Comparison of ENCODE assay signal across 16 cellular contexts in the genomic region with DNA sequence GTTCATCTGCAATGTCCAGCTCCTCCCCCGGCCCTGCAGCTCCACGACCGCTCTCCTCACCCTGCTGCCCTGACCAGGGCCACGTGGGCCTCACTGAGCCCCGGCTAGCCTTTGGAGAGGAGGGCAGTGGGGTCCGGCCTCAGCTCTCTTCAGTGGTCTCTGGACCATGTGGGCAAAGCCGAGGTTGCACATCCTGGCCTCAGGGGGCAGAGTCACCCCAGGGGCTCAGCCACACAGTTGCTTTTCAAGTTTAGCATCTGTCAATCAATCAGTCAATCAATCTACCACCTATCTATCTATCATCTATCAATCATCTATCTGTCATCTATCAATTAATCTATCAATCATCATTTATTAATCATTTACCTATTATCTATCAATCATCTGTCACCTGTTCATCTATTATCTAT. TPM values are rescaled to one million over a fixed set of nuclear protein-coding genes. Genes with fewer than 3 reads are reported as not detected.
A peak's percentile ranks its signal among the peaks of the same experiment; 100 is the strongest.
DNase-seq lines count a peak whose midpoint lies in the region; ATAC-seq and TF ChIP-seq lines count a peak whose summit lies in the region.
"Had no signal": no experiment of that assay in that cellular context is flagged by ENCODE, and none has a peak within 500 bp of the region (broad histone marks: within the 10 kb centered on the region; RNA-seq: fewer than 3 reads in every experiment).

No MANE protein-coding gene starts in this region.

- 0 out of 2 replicates have a peak, but pooled peaks cover 5% of the 10 kb centered on the region for H3F3A ChIP-seq in GM23338 (replicated peaks; ENCODE audit: low read depth)

- no peaks in the 10 kb centered on the region for H4K20me1 ChIP-seq in GM23338 (replicated peaks; ENCODE audit: insufficient read depth)

- H3K4me1 Mint-ChIP-seq in GM23338 (peaks cover 19% of the 10 kb centered on the region), nephron progenitor cell (peaks cover 12% of the 10 kb centered on the region)

- H3K4me3 ChIP-seq in BE2C (ENCODE audit: low read depth, low read length), result no peak overlapping the region
- no peak overlapping the region for H3K4me3 ChIP-seq in GM23338
- no peak overlapping the region for H3K4me3 ChIP-seq in choroid plexus epithelial cell (ENCODE audit: low read depth, low read length)
- H3K4me3 ChIP-seq in MG63, result no peak overlapping the region
- H3K4me3 ChIP-seq: heart left ventricle had no signal

- no peaks in the 10 kb centered on the region; the same call in 1 of the 2 replicates for H3K27me3 ChIP-seq in BE2C
- 0 out of 2 replicates have a peak, but pooled peaks cover 6% of the 10 kb centered on the region for H3K27me3 ChIP-seq in GM23338 (ENCODE audit: insufficient read depth)
- no peaks in the 10 kb centered on the region for H3K27me3 ChIP-seq in MG63

- TF ChIP-seq CTCF in BE2C (IDR thresholded peaks at IDR 0.05; ENCODE audit: low read depth, low read length) (peak; percentile 30), GM23338 (conservative IDR thresholded peaks at IDR 0.05; ENCODE audit: low read depth in 2 of 2) (0 out of 4 replicates have a peak, but pooled peaks have one; percentile 8 to 30), choroid plexus epithelial cell (conservative IDR thresholded peaks at IDR 0.05; ENCODE audit: low read depth, low read length) (peak; percentile 12), nephron progenitor cell (IDR thresholded peaks at IDR 0.05) (no peak)

- no peak overlapping the region for H2AFZ ChIP-seq in GM23338

- H3K4me3 Mint-ChIP-seq in GM23338 (no peak overlapping the region; the same call in 2 of the 3 replicates), nephron progenitor cell (no peak overlapping the region)
- H3K4me3 Mint-ChIP-seq: activated T-helper 1 cell treated with anti-CD3 and anti-CD28 coated beads, Interleukin-12 subunit alpha, Interleukin-12 subunit beta, Interleukin-2, Interleukin-4 antibody, amounts not matched to agents 30 ng/mL and 10 ng/mL and 1 ng/mL, durations not matched to agents 14 hours and 24 hours and 36 hours; stimulated activated naive CD8-positive, alpha-beta T cell treated with anti-CD3 and anti-CD28 coated beads, Interleukin-15, Interleukin-2, amounts not matched to agents 100 ng/mL and 50 ng/mL, for 24 hours had no signal

- DNase-seq in BE2C (peak; percentile 15), GM23338 (ENCODE audit: low spot score) (peak; percentile 28), choroid plexus epithelial cell (ENCODE audit: low read depth) (no peak), nephron progenitor cell (peak; percentile 23), NCI-H2081 treated with DMSO at 0.1 percent for 48 hours (lab: John Stamatoyannopoulos, UW) (no peak), sciatic nerve (ENCODE audit: low spot score) (no peak), MG63 (no peak), NCI-H2227 treated with DMSO at 0.1 percent for 48 hours (lab: John Stamatoyannopoulos, UW) (no peak)
- DNase-seq: activated CD4-positive, alpha-beta T cell treated with anti-CD3 and anti-CD28 coated beads, Interleukin-2, amount 50 U/mL, for 48 hours; NCI-H1694; NCI-H510A treated with DMSO at 0.1 percent for 48 hours; PC-3 had no signal

- intact Hi-C loops in sciatic nerve (cut with DNase I), result no loop called here

- H3K4me2 ChIP-seq in GM23338, result no peak overlapping the region

- H3K27me3 Mint-ChIP-seq in GM23338 (ENCODE audit: insufficient read depth, low read depth, poor library complexity), result peaks cover 35% of the 10 kb centered on the region
- peaks cover 87% of the 10 kb centered on the region for H3K27me3 Mint-ChIP-seq in nephron progenitor cell (ENCODE audit: low read depth, poor library complexity)

- H3K4me1 ChIP-seq in BE2C (peaks cover 8% of the 10 kb centered on the region), GM23338 (ENCODE audit: insufficient read depth) (peaks cover 7% of the 10 kb centered on the region; the same call in 1 of the 2 replicates)

- no peak overlapping the region for H3K27ac ChIP-seq in GM23338 (ENCODE audit: low read depth)
- H3K27ac ChIP-seq: parathyroid adenoma had no signal

- H3K9me3 Mint-ChIP-seq in GM23338 (no peaks in the 10 kb centered on the region), nephron progenitor cell (no peaks in the 10 kb centered on the region)
- H3K9me3 Mint-ChIP-seq: activated T-helper 1 cell treated with anti-CD3 and anti-CD28 coated beads, Interleukin-12 subunit alpha, Interleukin-12 subunit beta, Interleukin-2, Interleukin-4 antibody, amounts not matched to agents 30 ng/mL and 10 ng/mL and 1 ng/mL, durations not matched to agents 14 hours and 24 hours and 36 hours; stimulated activated naive CD8-positive, alpha-beta T cell treated with anti-CD3 and anti-CD28 coated beads, Interleukin-15, Interleukin-2, amounts not matched to agents 100 ng/mL and 50 ng/mL, for 24 hours had no signal

- H3K36me3 ChIP-seq in BE2C (no peaks in the 10 kb centered on the region), GM23338 (ENCODE audit: insufficient read depth) (no peaks in the 10 kb centered on the region), MG63 (no peaks in the 10 kb centered on the region)
- H3K36me3 ChIP-seq: heart left ventricle had no signal

- H3K9me2 ChIP-seq in GM23338 (ENCODE audit: insufficient read depth), result no peaks in the 10 kb centered on the region

- H3K9me3 ChIP-seq in BE2C (no peaks in the 10 kb centered on the region), MG63 (no peaks in the 10 kb centered on the region)
- H3K9me3 ChIP-seq: heart left ventricle had no signal

- no peak for ATAC-seq in GM23338
- no peak for ATAC-seq in sciatic nerve
- ATAC-seq: PC-3 had no signal

- H3K27ac Mint-ChIP-seq in GM23338, result no peak overlapping the region
- H3K27ac Mint-ChIP-seq in nephron progenitor cell, result no peak overlapping the region
- H3K27ac Mint-ChIP-seq: activated T-helper 1 cell treated with anti-CD3 and anti-CD28 coated beads, Interleukin-12 subunit alpha, Interleukin-12 subunit beta, Interleukin-2, Interleukin-4 antibody, amounts not matched to agents 30 ng/mL and 10 ng/mL and 1 ng/mL, durations not matched to agents 14 hours and 24 hours and 36 hours; stimulated activated naive CD8-positive, alpha-beta T cell treated with anti-CD3 and anti-CD28 coated beads, Interleukin-15, Interleukin-2, amounts not matched to agents 100 ng/mL and 50 ng/mL, for 24 hours had no signal

- no peaks in the 10 kb centered on the region for H3K79me2 ChIP-seq in GM23338 (replicated peaks; ENCODE audit: insufficient read depth)
- H3K79me2 ChIP-seq: parathyroid adenoma had no signal

- H3K36me3 Mint-ChIP-seq in GM23338 (ENCODE audit: low read depth) (peaks cover 3% of the 10 kb centered on the region; the same call in 1 of the 3 replicates), nephron progenitor cell (ENCODE audit: low read depth) (no peaks in the 10 kb centered on the region)

TF ChIP-seq in GM23338, 12 proteins besides CTCF, POLR2A, EP300 and RAD21 (continues in another document):
- no peak for TF ChIP-seq EZH2 (IDR thresholded peaks at IDR 0.05; ENCODE audit: low read depth, unreplicated experiment)
- no peak for TF ChIP-seq POLR2AphosphoS5 (IDR thresholded peaks at IDR 0.05; ENCODE audit: low read depth)
- no peak for TF ChIP-seq CREB1 (CRISPR knock-in tag; IDR thresholded peaks at IDR 0.05; ENCODE audit: low read depth)
- no peak for TF ChIP-seq ZNF114 (CRISPR knock-in tag; IDR thresholded peaks at IDR 0.05)
- TF ChIP-seq NANOG (IDR thresholded peaks at IDR 0.05; ENCODE audit: borderline replicate concordance), result no peak

RNA-seq across cellular contexts. Expression of a gene that starts 3.0 kb away (rescaled TPM):
- 52.2 TPM for polyA plus RNA-seq in BE2C (2012; ENCODE audit: insufficient read depth, insufficient read length, low read depth)
- total RNA-seq in GM23338 (2014; rRNA removed; shearing (Covaris generic)), result 17.1 and 18.6 TPM in 2 replicates
- polyA plus RNA-seq in GM23338 (2016; fragmentation: Nextera tagmentation; extraction: Ambion mirVana), result 2.8 and 3.8 TPM in 2 replicates
- total RNA-seq in sciatic nerve, result 0.45 TPM
- 8.9 and 11.6 TPM in 2 replicates for total RNA-seq in MG63 (2014; rRNA removed; shearing (Covaris generic); ENCODE audit: low replicate concordance)
- total RNA-seq: activated T-helper 1 cell treated with anti-CD3 and anti-CD28 coated beads, Interleukin-12 subunit alpha, Interleukin-12 subunit beta, Interleukin-2, Interleukin-4 antibody, amounts not matched to agents 30 ng/mL and 10 ng/mL and 1 ng/mL, durations not matched to agents 14 hours and 24 hours and 36 hours had no signal

RNA-seq across cellular contexts. Expression of a gene that starts 15.7 kb away (rescaled TPM):
- 159 TPM for polyA plus RNA-seq in BE2C (2012; ENCODE audit: insufficient read depth, insufficient read length, low read depth)
- 46.5 and 47.4 TPM in 2 replicates for total RNA-seq in GM23338 (2014; rRNA removed; shearing (Covaris generic))
- polyA plus RNA-seq in GM23338 (2016; fragmentation: Nextera tagmentation; extraction: Ambion mirVana), result 30.9 and 33.5 TPM in 2 replicates
- 11.7 TPM for total RNA-seq in sciatic nerve
- total RNA-seq in MG63 (2014; rRNA removed; shearing (Covaris generic); ENCODE audit: low replicate concordance), result 36.4 and 42.7 TPM in 2 replicates

RNA-seq across cellular contexts. Expression of a gene that starts 21.7 kb away (rescaled TPM):
- polyA plus RNA-seq in BE2C (2012; ENCODE audit: insufficient read depth, insufficient read length, low read depth), result 0.48 TPM
- total RNA-seq in GM23338 (2014; rRNA removed; shearing (Covaris generic)), result 5.4 and 8.3 TPM in 2 replicates
- 5.1 and 5.8 TPM in 2 replicates for polyA plus RNA-seq in GM23338 (2016; fragmentation: Nextera tagmentation; extraction: Ambion mirVana)
- total RNA-seq in sciatic nerve, result 11.5 TPM
- total RNA-seq in MG63 (2014; rRNA removed; shearing (Covaris generic); ENCODE audit: low replicate concordance), result 0.20 TPM in 1 of 2 replicates, not detected in the other

RNA-seq across cellular contexts. Expression of a gene that starts 58.9 kb away (rescaled TPM):
- polyA plus RNA-seq in BE2C (2012; ENCODE audit: insufficient read depth, insufficient read length, low read depth), result 190 TPM
- 79.3 and 102 TPM in 2 replicates for total RNA-seq in GM23338 (2014; rRNA removed; shearing (Covaris generic))
- polyA plus RNA-seq in GM23338 (2016; fragmentation: Nextera tagmentation; extraction: Ambion mirVana), result 69.4 and 71.6 TPM in 2 replicates
- total RNA-seq in sciatic nerve, result 38.5 TPM
- 68.4 and 87.7 TPM in 2 replicates for total RNA-seq in MG63 (2014; rRNA removed; shearing (Covaris generic); ENCODE audit: low replicate concordance)

Comparison
In these comparisons a context has a peak if more than half of its experiments do, and no peak if none do; other contexts are left out.
1. DNase-seq: peak in BE2C (single experiment), GM23338 (single experiment) and nephron progenitor cell (single experiment); none in choroid plexus epithelial cell (single experiment), NCI-H2081 treated with DMSO at 0.1 percent for 48 hours (single experiment), sciatic nerve (single experiment), MG63 (single experiment) and NCI-H2227 treated with DMSO at 0.1 percent for 48 hours (single experiment).